ENCODE assay signal across 31 cellular contexts in the genomic region with DNA sequence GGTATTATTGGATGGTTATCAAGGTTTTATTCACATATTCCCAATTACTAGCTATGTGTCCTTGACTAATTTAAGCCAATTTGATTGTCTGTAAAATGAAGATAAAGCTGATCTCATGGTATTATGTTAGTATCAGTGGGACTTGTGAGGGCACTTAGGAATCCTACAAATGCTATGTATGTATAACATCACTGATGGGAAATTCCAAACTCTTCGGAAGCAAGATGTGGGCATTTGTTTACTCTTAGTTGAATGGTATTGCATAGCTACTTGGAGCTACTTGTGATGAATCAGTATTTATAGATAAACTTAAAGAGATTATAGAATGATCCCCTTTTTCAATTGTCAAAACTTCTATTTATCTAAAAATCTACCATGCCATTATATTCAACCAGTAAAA.
DNase-seq lines count a peak whose midpoint lies in the region; ATAC-seq, FAIRE-seq and TF ChIP-seq lines count a peak whose summit lies in the region.
"Had no signal": no experiment of that assay in that cellular context is flagged by ENCODE, and none has a peak within 500 bp of the region (broad histone marks: within the 10 kb centered on the region; RNA-seq: fewer than 3 reads in every experiment).

No MANE protein-coding gene starts in this region.

- H3F3A ChIP-seq in smooth muscle cell (ENCODE audit: low read depth), result no peaks in the 10 kb centered on the region

- H3K4me3 ChIP-seq in iPS-18a (ENCODE audit: low read length) (no peak overlapping the region), smooth muscle cell (no peak overlapping the region), OCI-LY7 (ENCODE audit: low read depth, low read length, poor library complexity, severe bottlenecking) (no peak overlapping the region)
- H3K4me3 ChIP-seq: BLaER1 treated with 17β-estradiol and CSF1 and Interleukin-3, amounts not matched to agents 10 nM and 100 nM; dorsolateral prefrontal cortex; gastroesophageal sphincter; K562; transverse colon had no signal

- H3K4me2 ChIP-seq in smooth muscle cell, result peak overlapping the region; percentile 3
- H3K4me2 ChIP-seq in OCI-LY7 (ENCODE audit: low read length), result no peak overlapping the region
- H3K4me2 ChIP-seq: BLaER1 treated with 17β-estradiol and CSF1 and Interleukin-3, amounts not matched to agents 10 nM and 100 nM had no signal

- H3K27me3 ChIP-seq in iPS-18a (ENCODE audit: control insufficient read depth, insufficient read depth, low read length), result no peaks in the 10 kb centered on the region
- H3K27me3 ChIP-seq in smooth muscle cell (ENCODE audit: low read depth), result no peaks in the 10 kb centered on the region
- H3K27me3 ChIP-seq: BLaER1 treated with 17β-estradiol and CSF1 and Interleukin-3, amounts not matched to agents 10 nM and 100 nM; dorsolateral prefrontal cortex; gastroesophageal sphincter; transverse colon had no signal

- H3K79me2 ChIP-seq in smooth muscle cell (ENCODE audit: low read depth), result no peaks in the 10 kb centered on the region
- no peaks in the 10 kb centered on the region for H3K79me2 ChIP-seq in OCI-LY7 (ENCODE audit: insufficient read depth, low read depth, low read length)

- no peaks in the 10 kb centered on the region for H3K36me3 ChIP-seq in iPS-18a (ENCODE audit: control insufficient read depth, low read depth, low read length)
- no peaks in the 10 kb centered on the region for H3K36me3 ChIP-seq in smooth muscle cell (ENCODE audit: low read depth)
- no peaks in the 10 kb centered on the region for H3K36me3 ChIP-seq in OCI-LY7 (ENCODE audit: insufficient read depth, low read length)
- H3K36me3 ChIP-seq: BLaER1 treated with 17β-estradiol and CSF1 and Interleukin-3, amounts not matched to agents 10 nM and 100 nM; gastroesophageal sphincter; transverse colon had no signal

- no peaks in the 10 kb centered on the region for H3K9me3 ChIP-seq in iPS-18a (ENCODE audit: control insufficient read depth, low read depth, low read length)
- no peaks in the 10 kb centered on the region for H3K9me3 ChIP-seq in smooth muscle cell (replicated peaks; ENCODE audit: low read depth)
- no peaks in the 10 kb centered on the region for H3K9me3 ChIP-seq in OCI-LY7 (ENCODE audit: low read length)
- H3K9me3 ChIP-seq: BLaER1 treated with 17β-estradiol and CSF1 and Interleukin-3, amounts not matched to agents 10 nM and 100 nM; gastroesophageal sphincter; transverse colon had no signal

- H3K4me1 Mint-ChIP-seq in activated CD4-positive, alpha-beta T cell treated with anti-CD3 and anti-CD28 coated beads for 36 hours, result no peaks in the 10 kb centered on the region
- H3K4me1 Mint-ChIP-seq: activated naive CD8-positive, alpha-beta T cell treated with anti-CD3 and anti-CD28 coated beads, Interleukin-2, amount 50 U/mL, for 24 hours; brain; naive thymus-derived CD8-positive, alpha-beta T cell; stimulated activated effector memory CD8-positive, alpha-beta T cell treated with anti-CD3 and anti-CD28 coated beads, Interleukin-12 subunit alpha, Interleukin-12 subunit beta, amount 100 ng/mL, for 72 hours; T-cell had no signal

- no peak overlapping the region for H3K9ac ChIP-seq in iPS-18a (ENCODE audit: low read length)
- H3K9ac ChIP-seq in smooth muscle cell (ENCODE audit: low read depth), result no peak overlapping the region
- H3K9ac ChIP-seq: BLaER1 treated with 17β-estradiol and CSF1 and Interleukin-3, amounts not matched to agents 10 nM and 100 nM had no signal

- no peaks in the 10 kb centered on the region for H3K27me3 Mint-ChIP-seq in activated CD4-positive, alpha-beta T cell treated with anti-CD3 and anti-CD28 coated beads for 36 hours
- H3K27me3 Mint-ChIP-seq: activated naive CD8-positive, alpha-beta T cell treated with anti-CD3 and anti-CD28 coated beads, Interleukin-2, amount 50 U/mL, for 24 hours; brain; naive thymus-derived CD8-positive, alpha-beta T cell; progenitor cell of endocrine pancreas; T-cell had no signal

- H3K4me1 ChIP-seq in iPS-18a (ENCODE audit: control insufficient read depth, low read depth, low read length) (no peaks in the 10 kb centered on the region), smooth muscle cell (ENCODE audit: low read depth) (no peaks in the 10 kb centered on the region), OCI-LY7 (ENCODE audit: insufficient read depth, low read length, poor library complexity, severe bottlenecking) (no peaks in the 10 kb centered on the region)
- H3K4me1 ChIP-seq: gastroesophageal sphincter, transverse colon had no signal

- H3K9me3 Mint-ChIP-seq in activated CD4-positive, alpha-beta T cell treated with anti-CD3 and anti-CD28 coated beads for 36 hours (ENCODE audit: low read depth), result peaks cover 2% of the 10 kb centered on the region
- H3K9me3 Mint-ChIP-seq: brain had no signal

- no TSS peak for BruUV-seq in OCI-LY7 (replicated peaks; lab: Mats Ljungman, UMichigan)

- POLR2A ChIA-PET in activated CD4-positive, alpha-beta T cell treated with anti-CD3 and anti-CD28 coated beads for 36 hours (lab: Charles Lee), result no interaction called here
- POLR2A ChIA-PET in OCI-LY7 (lab: Charles Lee), result no interaction called here

- intact Hi-C loops in activated CD4-positive, alpha-beta T cell treated with anti-CD3 and anti-CD28 coated beads for 36 hours (cut with DNase I, micrococcal nuclease), result no loop called here
- intact Hi-C loops in OCI-LY7 (cut with micrococcal nuclease; ENCODE audit: unreplicated experiment), result no loop called here

- H3K36me3 Mint-ChIP-seq in activated CD4-positive, alpha-beta T cell treated with anti-CD3 and anti-CD28 coated beads for 36 hours (ENCODE audit: low read depth), result no peaks in the 10 kb centered on the region
- H3K36me3 Mint-ChIP-seq: brain; naive thymus-derived CD8-positive, alpha-beta T cell; stimulated activated effector memory CD8-positive, alpha-beta T cell treated with anti-CD3 and anti-CD28 coated beads, Interleukin-12 subunit alpha, Interleukin-12 subunit beta, amount 100 ng/mL, for 72 hours; T-cell had no signal

- 11% methylated on average over 1 of the region's 1 CpG for WGBS in smooth muscle cell (ENCODE audit: low lambda C conversion rate)

- H3K27ac ChIP-seq in iPS-18a (ENCODE audit: low read length), result peak overlapping the region; percentile 16
- peak overlapping the region; percentile 32 for H3K27ac ChIP-seq in smooth muscle cell (ENCODE audit: low read depth)
- H3K27ac ChIP-seq in OCI-LY7 (ENCODE audit: low read depth, low read length, poor library complexity, severe bottlenecking), result no peak overlapping the region
- H3K27ac ChIP-seq: BLaER1 treated with 17β-estradiol and CSF1 and Interleukin-3, amounts not matched to agents 10 nM and 100 nM; dorsolateral prefrontal cortex; gastroesophageal sphincter; RWPE1; transverse colon had no signal

- FAIRE-seq in HTR-8/SVneo (lab: Jason Lieb, UNC), result no peak
- FAIRE-seq: K562 had no signal

- no peaks in the 10 kb centered on the region for H3K9me2 ChIP-seq in OCI-LY7 (ENCODE audit: insufficient read depth, low read length)

- no peak for ATAC-seq in activated CD4-positive, alpha-beta T cell treated with anti-CD3 and anti-CD28 coated beads for 36 hours
- ATAC-seq: activated naive CD8-positive, alpha-beta T cell treated with anti-CD3 and anti-CD28 coated beads, Interleukin-2, amount 50 U/mL, for 24 hours; gastroesophageal sphincter; K562; naive thymus-derived CD8-positive, alpha-beta T cell; sciatic nerve; stimulated activated effector memory CD8-positive, alpha-beta T cell treated with anti-CD3 and anti-CD28 coated beads, Interleukin-12 subunit alpha, Interleukin-12 subunit beta, amount 100 ng/mL, for 72 hours; T-cell had no signal

- H3K4me3 Mint-ChIP-seq in activated CD4-positive, alpha-beta T cell treated with anti-CD3 and anti-CD28 coated beads for 36 hours, result no peak overlapping the region
- H3K4me3 Mint-ChIP-seq: activated naive CD8-positive, alpha-beta T cell treated with anti-CD3 and anti-CD28 coated beads, Interleukin-2, amount 50 U/mL, for 24 hours; brain; naive thymus-derived CD8-positive, alpha-beta T cell; stimulated activated effector memory CD8-positive, alpha-beta T cell treated with anti-CD3 and anti-CD28 coated beads, Interleukin-12 subunit alpha, Interleukin-12 subunit beta, amount 100 ng/mL, for 72 hours; T-cell had no signal

- no peak overlapping the region for H3K27ac Mint-ChIP-seq in activated CD4-positive, alpha-beta T cell treated with anti-CD3 and anti-CD28 coated beads for 36 hours
- H3K27ac Mint-ChIP-seq: activated naive CD8-positive, alpha-beta T cell treated with anti-CD3 and anti-CD28 coated beads, Interleukin-2, amount 50 U/mL, for 24 hours; brain; naive thymus-derived CD8-positive, alpha-beta T cell; progenitor cell of endocrine pancreas; stimulated activated effector memory CD8-positive, alpha-beta T cell treated with anti-CD3 and anti-CD28 coated beads, Interleukin-12 subunit alpha, Interleukin-12 subunit beta, amount 100 ng/mL, for 72 hours; T-cell had no signal

- no peak for TF ChIP-seq CTCF in smooth muscle cell (IDR thresholded peaks at IDR 0.05; ENCODE audit: borderline replicate concordance, insufficient read depth, poor library complexity, severe bottlenecking)
- TF ChIP-seq CTCF in OCI-LY7 (conservative IDR thresholded peaks at IDR 0.05; ENCODE audit: low read length), result no peak

- CTCF ChIA-PET in activated CD4-positive, alpha-beta T cell treated with anti-CD3 and anti-CD28 coated beads for 36 hours (lab: Charles Lee), result no interaction called here
- CTCF ChIA-PET in OCI-LY7 (lab: Charles Lee; ENCODE audit: unreplicated experiment), result no interaction called here

- peak overlapping the region; percentile 1 for H2AFZ ChIP-seq in smooth muscle cell (ENCODE audit: low read depth)
- H2AFZ ChIP-seq in OCI-LY7 (ENCODE audit: low read length), result no peak overlapping the region

- DNase-seq in HTR-8/SVneo (ENCODE audit: insufficient read length, low spot score) (peak; percentile 13), astrocyte of the hippocampus (ENCODE audit: low read depth, low spot score) (peak; percentile 34), smooth muscle cell (lab: John Stamatoyannopoulos, UW; ENCODE audit: unreplicated experiment) (no peak), OCI-LY7 (ENCODE audit: low spot score) (no peak)
- DNase-seq in activated CD4-positive, alpha-beta T cell treated with anti-CD3 and anti-CD28 coated beads for 36 hours, result no peak
- no peak for DNase-seq in activated CD4-positive, CD25-positive, alpha-beta regulatory T cell (lab: John Stamatoyannopoulos, UW)
- DNase-seq: activated CD4-positive, alpha-beta T cell treated with anti-CD3 and anti-CD28 coated beads, Interleukin-2, amount 50 U/mL, for 48 hours; activated naive CD4-positive, alpha-beta T cell; activated naive CD8-positive, alpha-beta T cell treated with anti-CD3 and anti-CD28 coated beads, Interleukin-2, amount 50 U/mL, for 24 hours; cerebellar nuclear complex; dorsolateral prefrontal cortex; GDM1; hippocampal formation; islet precursor cell; midbrain; naive thymus-derived CD8-positive, alpha-beta T cell; NCI-H1092; NCI-H1694; NCI-H510A; nucleus accumbens; T-cell; transverse colon had no signal

- H4K20me1 ChIP-seq in smooth muscle cell (ENCODE audit: low read depth) (no peaks in the 10 kb centered on the region), OCI-LY7 (ENCODE audit: insufficient read depth, low read length) (no peaks in the 10 kb centered on the region; the same call in 1 of the 2 replicates)
- H4K20me1 ChIP-seq: BLaER1 treated with 17β-estradiol and CSF1 and Interleukin-3, amounts not matched to agents 10 nM and 100 nM had no signal

Comparison
In these comparisons a context has a peak if more than half of its experiments do, and no peak if none do; other contexts are left out.
1. DNase-seq: peak in HTR-8/SVneo (single experiment) and astrocyte of the hippocampus (single experiment); none in smooth muscle cell (single experiment), activated CD4-positive, alpha-beta T cell treated with anti-CD3 and anti-CD28 coated beads for 36 hours (single experiment), activated CD4-positive, CD25-positive, alpha-beta regulatory T cell (0 of 4) and OCI-LY7 (single experiment).